In the genomic region with DNA sequence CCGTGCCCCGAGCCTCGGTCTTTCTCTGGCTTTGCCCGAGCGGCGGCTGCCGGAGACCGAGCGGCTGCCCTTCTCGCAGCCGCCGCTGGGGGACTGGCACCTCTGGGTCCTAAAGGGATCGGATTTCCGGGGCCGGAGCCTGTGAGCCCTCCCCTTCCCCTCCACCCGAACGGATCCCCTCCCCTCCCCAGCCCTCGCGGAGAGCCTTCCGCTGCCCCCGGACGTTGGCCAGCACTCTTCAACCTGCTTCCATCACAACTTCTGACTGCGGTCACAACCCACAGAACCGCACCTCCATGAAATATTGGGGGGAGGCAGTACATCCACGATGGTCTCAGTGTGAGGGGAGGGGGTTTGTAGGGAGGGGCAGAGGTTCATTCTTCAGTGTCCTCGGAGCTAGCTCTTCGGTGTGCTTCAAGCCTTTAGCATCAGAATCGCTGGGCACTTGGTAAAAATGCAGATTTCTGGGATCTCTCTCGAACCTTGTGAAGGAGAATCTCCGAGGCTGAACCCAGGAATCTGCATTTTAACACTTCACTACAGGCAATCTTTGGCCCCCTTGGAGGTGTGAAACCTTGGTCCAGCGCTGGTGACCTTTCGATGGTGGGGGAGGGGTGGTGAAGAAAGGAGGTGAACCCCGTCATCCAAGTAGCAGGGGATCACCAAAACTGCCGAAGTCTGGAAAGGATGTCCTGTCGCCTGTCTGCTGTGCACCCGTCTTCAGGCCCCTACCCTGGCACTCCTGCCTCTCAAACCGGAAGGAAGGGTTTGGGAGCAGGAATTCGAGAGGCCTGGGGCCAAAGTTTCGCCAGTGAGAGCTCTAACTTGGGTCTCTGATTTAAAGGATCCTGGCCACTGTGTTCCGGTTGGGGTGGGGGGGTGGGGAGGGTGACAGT, we compare ENCODE assay signal across 8 cellular contexts. TPM values are rescaled to one million over a fixed set of nuclear protein-coding genes. Genes with fewer than 3 reads are reported as not detected.
DNase-seq lines count a peak whose midpoint lies in the region; ATAC-seq and TF ChIP-seq lines count a peak whose summit lies in the region.

No MANE protein-coding gene starts in this region.

- no peaks in the 10 kb centered on the region for H3K36me3 ChIP-seq in kidney epithelial cell (ENCODE audit: control insufficient read depth, insufficient read depth, low read length)

- peak; percentile 87 to 89 (median 87) for DNase-seq in NCI-H1417 (lab: John Stamatoyannopoulos, UW)
- no peak for DNase-seq in NCI-H1417 treated with DMSO at 0.1 percent for 48 hours (lab: John Stamatoyannopoulos, UW)
- DNase-seq in NCI-H2227 (lab: John Stamatoyannopoulos, UW; ENCODE audit: unreplicated experiment) = peak; percentile 93
- peak; percentile 87 for DNase-seq in activated CD4-positive, CD25-positive, alpha-beta regulatory T cell treated with anti-CD3 and anti-CD28 coated beads, Interleukin-2, amount 50 U/mL, for 72 hours
- peak; percentile 90 for DNase-seq in cerebellar cortex (ENCODE audit: low spot score)
- no peak for DNase-seq in kidney epithelial cell (ENCODE audit: low read depth)
- DNase-seq in stimulated activated CD4-positive, alpha-beta T cell treated with anti-CD3 and anti-CD28 coated beads, Interleukin-12 subunit alpha, Interleukin-12 subunit beta, amount 100 ng/mL, for 48 hours (ENCODE audit: low read depth in 2 of 3, low spot score in 1 of 3) = peak; percentile 78 to 84 (median 82)

- peak overlapping the region; percentile 73 for H3K4me3 ChIP-seq in kidney epithelial cell (ENCODE audit: low read depth, low read length)

- H3K27me3 ChIP-seq in kidney epithelial cell (ENCODE audit: control insufficient read depth, insufficient read depth, low read length) = no peaks in the 10 kb centered on the region

- ATAC-seq in HG03066 (IDR thresholded peaks at IDR 0.05; ENCODE audit: low read depth, unreplicated experiment) = peak; percentile 3

- TF ChIP-seq CTCF in kidney epithelial cell (IDR thresholded peaks at IDR 0.05; ENCODE audit: insufficient read depth, low read length, poor library complexity, severe bottlenecking) = peak; percentile 66

RNA-seq across cellular contexts. Expression of gene PPP1R9B, which starts 0.8 kb away (rescaled TPM):
- total RNA-seq in kidney epithelial cell = 35.2 and 38.2 TPM in 2 replicates

RNA-seq across cellular contexts. Expression of gene SGCA, which starts 14.5 kb away (rescaled TPM):
- not detected in 2 replicates for total RNA-seq in kidney epithelial cell

RNA-seq across cellular contexts. Expression of gene SAMD14, which starts 21.3 kb away (rescaled TPM):
- total RNA-seq in kidney epithelial cell = 13.3 and 14.7 TPM in 2 replicates

RNA-seq across cellular contexts. Expression of gene COL1A1, which starts 50.1 kb away (rescaled TPM):
- 139 and 176 TPM in 2 replicates for total RNA-seq in kidney epithelial cell

RNA-seq across cellular contexts. Expression of gene PDK2, which starts 56.1 kb away (rescaled TPM):
- 12.7 and 14.5 TPM in 2 replicates for total RNA-seq in kidney epithelial cell

Comparison
In these comparisons a context has a peak if more than half of its experiments do, and no peak if none do; other contexts are left out.
1. DNase-seq: peak in NCI-H1417 (3 of 3), NCI-H2227 (single experiment), activated CD4-positive, CD25-positive, alpha-beta regulatory T cell treated with anti-CD3 and anti-CD28 coated beads, Interleukin-2, amount 50 U/mL, for 72 hours (single experiment), cerebellar cortex (single experiment) and stimulated activated CD4-positive, alpha-beta T cell treated with anti-CD3 and anti-CD28 coated beads, Interleukin-12 subunit alpha, Interleukin-12 subunit beta, amount 100 ng/mL, for 48 hours (3 of 3); none in NCI-H1417 treated with DMSO at 0.1 percent for 48 hours (single experiment) and kidney epithelial cell (single experiment).